9 cellular contexts compared by ENCODE assay signal in genomic region chr7:95433952-95434351, GRCh38. TPM values are rescaled to one million over a fixed set of nuclear protein-coding genes. Genes with fewer than 3 reads are reported as not detected.
DNase-seq lines count a peak whose midpoint lies in the region; ATAC-seq and TF ChIP-seq lines count a peak whose summit lies in the region.
"Had no signal": no experiment of that assay in that cellular context is flagged by ENCODE, and none has a peak within 500 bp of the region (broad histone marks: within the 10 kb centered on the region; RNA-seq: fewer than 3 reads in every experiment).

No MANE protein-coding gene starts in this region.

- WGBS in prostate gland = 46% methylated on average over 5 of the region's 5 CpGs

- TF ChIP-seq CTCF in Caco-2 (IDR thresholded peaks at IDR 0.05; ENCODE audit: insufficient read depth in 1 of 2, low read depth in 1 of 2, low read length in 1 of 2, severe bottlenecking in 1 of 2, unreplicated experiment in 1 of 2) = no peak
- TF ChIP-seq CTCF in fibroblast of mammary gland (conservative IDR thresholded peaks at IDR 0.05; ENCODE audit: control insufficient read depth, insufficient read depth, low read depth, low read length) = no peak
- TF ChIP-seq CTCF in prostate gland (IDR thresholded peaks at IDR 0.05) = no peak

- intact Hi-C loops in Caco-2 (cut with micrococcal nuclease; ENCODE audit: unreplicated experiment) (no loop called here), prostate gland (cut with DNase I) (no loop called here)

- peaks cover 29% of the 10 kb centered on the region for H3K36me3 Mint-ChIP-seq in Caco-2 (ENCODE audit: insufficient read depth, unreplicated experiment)
- H3K36me3 Mint-ChIP-seq in T-helper 17 cell (ENCODE audit: low read depth) = peaks cover 3% of the 10 kb centered on the region

- no peak for TF ChIP-seq POLR2A in prostate gland (IDR thresholded peaks at IDR 0.05)

- DNase-seq in Caco-2 (no peak), T-helper 17 cell (no peak), fibroblast of mammary gland (ENCODE audit: low read depth) (no peak), prostate gland (ENCODE audit: low spot score) (no peak), NCI-H2081 treated with DMSO at 0.1 percent for 48 hours (lab: John Stamatoyannopoulos, UW) (no peak), kidney glomerular epithelial cell (lab: John Stamatoyannopoulos, UW) (no peak)
- DNase-seq: stimulated activated CD4-positive, alpha-beta T cell treated with anti-CD3 and anti-CD28 coated beads, Interleukin-15, amount 100 ng/mL, for 24 hours had no signal

- ATAC-seq in T-helper 17 cell (no peak), GM21717 (IDR thresholded peaks at IDR 0.05; ENCODE audit: unreplicated experiment) (no peak), GM21381 (IDR thresholded peaks at IDR 0.05; ENCODE audit: unreplicated experiment) (no peak)

- H3K27ac Mint-ChIP-seq in Caco-2 (ENCODE audit: unreplicated experiment) (peak overlapping the region; percentile 95), T-helper 17 cell (peak overlapping the region; percentile 6)

- H3K4me3 ChIP-seq in Caco-2 (ENCODE audit: low read depth, low read length) (peak overlapping the region; percentile 89), fibroblast of mammary gland (ENCODE audit: control insufficient read depth, low read depth, low read length) (peak overlapping the region; percentile 63), prostate gland (peak overlapping the region in 1 of 2 donors; percentile 74)

- 0 out of 2 replicates have a peak, but pooled peaks cover 1% of the 10 kb centered on the region for H3K36me3 ChIP-seq in Caco-2 (ENCODE audit: control insufficient read depth, insufficient read depth, low read length)
- no peaks in the 10 kb centered on the region for H3K36me3 ChIP-seq in prostate gland

- H3K27ac ChIP-seq in prostate gland = peak overlapping the region; percentile 86 to 90

- H3K27me3 Mint-ChIP-seq in Caco-2 (ENCODE audit: insufficient read depth, unreplicated experiment) = no peaks in the 10 kb centered on the region
- no peaks in the 10 kb centered on the region for H3K27me3 Mint-ChIP-seq in T-helper 17 cell

- POLR2A ChIA-PET in Caco-2 (lab: Charles Lee) = interaction anchor here (2.9 kb wide), 1 partner anchor 38 kb away, joined by 12 read pairs; the partner anchor contains the start of gene PON3

- H3K4me1 Mint-ChIP-seq in Caco-2 (ENCODE audit: low read depth, unreplicated experiment) (peaks cover 14% of the 10 kb centered on the region), T-helper 17 cell (peaks cover 13% of the 10 kb centered on the region)

- CTCF ChIA-PET in Caco-2 (lab: Charles Lee) = interaction anchor here (1.6 kb wide), 1 partner anchor 38 kb away, joined by 13 read pairs; the partner anchor contains the start of gene PON3

- H3K4me3 Mint-ChIP-seq in Caco-2 (ENCODE audit: unreplicated experiment) (peak overlapping the region; percentile 91), T-helper 17 cell (peak overlapping the region; percentile 74)

- no TSS peak for BruUV-seq in Caco-2 (replicated peaks; lab: Mats Ljungman, UMichigan)

- no peaks in the 10 kb centered on the region for H3K9me3 ChIP-seq in Caco-2
- H3K9me3 ChIP-seq in T-helper 17 cell (ENCODE audit: control insufficient read depth, low read length, poor library complexity, severe bottlenecking) = no peaks in the 10 kb centered on the region
- no peaks in the 10 kb centered on the region for H3K9me3 ChIP-seq in prostate gland

- H3K27me3 ChIP-seq in Caco-2 (replicated peaks; ENCODE audit: control insufficient read depth, insufficient read depth, low read length) (no peaks in the 10 kb centered on the region), prostate gland (replicated peaks; ENCODE audit: insufficient read depth) (no peaks in the 10 kb centered on the region)

- H3K4me1 ChIP-seq in Caco-2 (peaks cover 37% of the 10 kb centered on the region), prostate gland (replicated peaks) (no peaks in the 10 kb centered on the region)

- H3K9me3 Mint-ChIP-seq in Caco-2 (ENCODE audit: unreplicated experiment) = no peaks in the 10 kb centered on the region

RNA-seq across cellular contexts. Expression of gene PON2, which starts 0.9 kb away (rescaled TPM):
- total RNA-seq in Caco-2 (2022) (140 and 141 TPM in 2 replicates), T-helper 17 cell (1 to 10 TPM; 6.3 to 8.2 TPM), prostate gland (10 to 100 TPM; 65.5 to 65.6 TPM)

RNA-seq across cellular contexts. Expression of gene PON3, which starts 37.8 kb away (rescaled TPM):
- total RNA-seq in Caco-2 (2022) (13.4 and 15.0 TPM in 2 replicates), T-helper 17 cell (not detected), prostate gland (1 to 10 TPM; 1.9 to 9.5 TPM)

RNA-seq across cellular contexts. Expression of gene ASB4, which starts 51.8 kb away (rescaled TPM):
- not detected in 2 replicates for total RNA-seq in Caco-2 (2022)
- total RNA-seq in T-helper 17 cell = not detected
- total RNA-seq in prostate gland = under 1 TPM in 1 of 2 donors, not detected in 1; 0.57 TPM

Comparison
In these comparisons a context has a peak if more than half of its experiments do, and no peak if none do; other contexts are left out.
1. RNA of gene PON2, which starts 0.9 kb away (total RNA-seq): 140 to 141 TPM in Caco-2 and 65.5 to 65.6 TPM in prostate gland; 6.3 to 8.2 TPM in T-helper 17 cell; every median in the first group is over 4 times any median in the second.